ENCODE assay signal across 1 cellular context in genomic region chr1:235068155-235069121, GRCh38.
TF ChIP-seq lines count a peak whose summit lies in the region.

No MANE protein-coding gene starts in this region.

TF ChIP-seq in HCT116, 20 proteins besides CTCF, POLR2A, EP300 and RAD21 (continued from another document):
- TF ChIP-seq TCF7L2 (IDR thresholded peaks at IDR 0.05; ENCODE audit: borderline replicate concordance, extremely low read depth, insufficient read depth, insufficient read length) = no peak
